9 cellular contexts compared by ENCODE assay signal in genomic region chr1:165424454-165425283, GRCh38. TPM values are rescaled to one million over a fixed set of nuclear protein-coding genes. Genes with fewer than 3 reads are reported as not detected.
A peak's percentile ranks its signal among the peaks of the same experiment; 100 is the strongest.
DNase-seq lines count a peak whose midpoint lies in the region; ATAC-seq and TF ChIP-seq lines count a peak whose summit lies in the region.
"Had no signal": no experiment of that assay in that cellular context is flagged by ENCODE, and none has a peak within 500 bp of the region (broad histone marks: within the 10 kb centered on the region; RNA-seq: fewer than 3 reads in every experiment).

No MANE protein-coding gene starts in this region.

- peak; percentile 44 for DNase-seq in activated naive CD4-positive, alpha-beta T cell treated with anti-CD3 and anti-CD28 coated beads for 36 hours
- DNase-seq in activated naive CD4-positive, alpha-beta T cell treated with Interleukin-2 at 50 U/mL for 16 hours = no peak
- DNase-seq in T-cell = peak in 10 of 34 experiments; percentile 6 to 15 (median 9)
- DNase-seq in right atrium auricular region (ENCODE audit: low spot score) = no peak
- DNase-seq in upper lobe of left lung = no peak
- DNase-seq in posterior cingulate gyrus = no peak

- H3K4me3 ChIP-seq in right atrium auricular region (peak overlapping the region in 1 of 2 donors; percentile 28), upper lobe of left lung (peak overlapping the region in 3 of 4 donors; percentile 27 to 34 (median 31))

- H3K36me3 ChIP-seq in right atrium auricular region (no peaks in the 10 kb centered on the region), upper lobe of left lung (no peaks in the 10 kb centered on the region)

- CTCF ChIA-PET in activated naive CD4-positive, alpha-beta T cell treated with anti-CD3 and anti-CD28 coated beads for 36 hours (lab: Charles Lee) = interaction anchor here (1.0 kb wide), 2 partner anchors 21 to 168 kb away, joined by 3 read pairs; no protein-coding TSS in a partner anchor
- CTCF ChIA-PET in T-cell (lab: Charles Lee) = no interaction called here

- H3K27me3 Mint-ChIP-seq in activated naive CD4-positive, alpha-beta T cell treated with anti-CD3 and anti-CD28 coated beads for 36 hours (ENCODE audit: low read depth) = no peaks in the 10 kb centered on the region
- H3K27me3 Mint-ChIP-seq in T-cell = peaks cover 0 to 2% of the 10 kb centered on the region in 2 donors

- intact Hi-C loops in activated naive CD4-positive, alpha-beta T cell treated with anti-CD3 and anti-CD28 coated beads for 36 hours (cut with micrococcal nuclease) = loop anchor here (5.0 kb wide), 1 partner anchor 343 kb away; the partner anchor contains the start of gene TMCO1
- intact Hi-C loops in posterior cingulate gyrus (cut with DNase I) = no loop called here

- no peaks in the 10 kb centered on the region for H3K36me3 Mint-ChIP-seq in activated naive CD4-positive, alpha-beta T cell treated with anti-CD3 and anti-CD28 coated beads for 36 hours (ENCODE audit: low read depth)
- no peaks in the 10 kb centered on the region for H3K36me3 Mint-ChIP-seq in T-cell

- peak overlapping the region; percentile 68 for H3K4me3 Mint-ChIP-seq in activated naive CD4-positive, alpha-beta T cell treated with anti-CD3 and anti-CD28 coated beads for 36 hours
- H3K4me3 Mint-ChIP-seq in T-cell = peak overlapping the region; percentile 71 to 78 (median 71)

- H3K9me3 ChIP-seq in right atrium auricular region (no peaks in the 10 kb centered on the region), upper lobe of left lung (no peaks in the 10 kb centered on the region)

- H3K4me1 ChIP-seq in right atrium auricular region (peaks cover 0 to 28% of the 10 kb centered on the region in 2 donors), upper lobe of left lung (peaks cover 22 to 39% (median 29%) of the 10 kb centered on the region in 4 donors)

- no peak for TF ChIP-seq POLR2A in upper lobe of left lung (IDR thresholded peaks at IDR 0.05)

- H3K9me3 Mint-ChIP-seq in activated naive CD4-positive, alpha-beta T cell treated with anti-CD3 and anti-CD28 coated beads for 36 hours = no peaks in the 10 kb centered on the region
- no peaks in the 10 kb centered on the region for H3K9me3 Mint-ChIP-seq in T-cell

- H3K27me3 ChIP-seq in right atrium auricular region = no peaks in the 10 kb centered on the region
- no peaks in the 10 kb centered on the region for H3K27me3 ChIP-seq in upper lobe of left lung

- H3K27ac ChIP-seq in right atrium auricular region = peak overlapping the region; percentile 52 to 56
- H3K27ac ChIP-seq in upper lobe of left lung = peak overlapping the region; percentile 67 to 76 (median 71)

- ATAC-seq in T-cell (replicated peaks in 1 of 4) (peak; percentile 64 to 90 (median 72)), upper lobe of left lung (ENCODE audit: low FRiP score in 2 of 2) (peak; percentile 13 to 48), HG02870 (IDR thresholded peaks at IDR 0.05; ENCODE audit: unreplicated experiment) (no peak), GM21723 (IDR thresholded peaks at IDR 0.05; ENCODE audit: unreplicated experiment) (no peak)
- ATAC-seq: SK-N-SH treated with all-trans-retinoic acid at 6 μM for 48 hours had no signal

- no peak for TF ChIP-seq EP300 in upper lobe of left lung (IDR thresholded peaks at IDR 0.05)

- WGBS in upper lobe of left lung, 2 donors = 14 to 29% methylated on average over 7 to 10 of the region's 10 CpGs

- peak overlapping the region; percentile 87 for H3K27ac Mint-ChIP-seq in activated naive CD4-positive, alpha-beta T cell treated with anti-CD3 and anti-CD28 coated beads for 36 hours
- H3K27ac Mint-ChIP-seq in T-cell = peak overlapping the region; percentile 86 to 94

- TF ChIP-seq CTCF in right atrium auricular region (IDR thresholded peaks at IDR 0.05) (no peak), upper lobe of left lung (IDR thresholded peaks at IDR 0.05) (no peak)

- peaks cover 28% of the 10 kb centered on the region for H3K4me1 Mint-ChIP-seq in activated naive CD4-positive, alpha-beta T cell treated with anti-CD3 and anti-CD28 coated beads for 36 hours (ENCODE audit: low read depth)
- H3K4me1 Mint-ChIP-seq in T-cell = peaks cover 28 to 35% (median 35%) of the 10 kb centered on the region in 3 donors

- POLR2A ChIA-PET in T-cell (lab: Charles Lee) = interaction anchor here in 1 of 2 donors (0.7 to 1.1 kb wide), 2 partner anchors 19 to 30 kb away, joined by 4 read pairs; no protein-coding TSS in a partner anchor

RNA-seq across cellular contexts. Expression of gene RXRG, which starts 20.3 kb away (rescaled TPM):
- total RNA-seq in activated naive CD4-positive, alpha-beta T cell treated with anti-CD3 and anti-CD28 coated beads for 36 hours = not detected
- total RNA-seq in T-cell (not detected), right atrium auricular region (1 to 10 TPM; 1.2 to 3.3 TPM), upper lobe of left lung (1 to 10 TPM in 4 of 6 donors, not detected in 2; 2.3 to 6.1 (median 3.4) TPM)

Comparison
In these comparisons a context has a peak if more than half of its experiments do, and no peak if none do; other contexts are left out.
1. ATAC-seq: peak in T-cell (4 of 4) and upper lobe of left lung (2 of 2); none in HG02870 (single experiment) and GM21723 (single experiment).